17 cellular contexts compared by ENCODE assay signal in genomic region chr12:118548887-118549286, GRCh38.
"Had no signal": no experiment of that assay in that cellular context is flagged by ENCODE, and none has a peak within 500 bp of the region (broad histone marks: within the 10 kb centered on the region; RNA-seq: fewer than 3 reads in every experiment).

No MANE protein-coding gene starts in this region.

- H3K4me3 Mint-ChIP-seq: dendritic cell treated with granulocyte-macrophage colony-stimulating factor and Interleukin-4, amounts not matched to agents 40 ng/mL and 50 ng/mL, for 4 days; endodermal cell; naive thymus-derived CD4-positive, alpha-beta T cell; nephron progenitor cell; stimulated activated naive B cell treated with anti-CD40 and anti-IgM and Interleukin-4, amounts not matched to agents 10 μg/mL and 1 μg/mL and 100 μg/mL, for 72 hours; type B pancreatic cell had no signal

- H3K27ac Mint-ChIP-seq: dendritic cell treated with granulocyte-macrophage colony-stimulating factor and Interleukin-4, amounts not matched to agents 40 ng/mL and 50 ng/mL, for 4 days; endodermal cell; naive thymus-derived CD4-positive, alpha-beta T cell; nephron progenitor cell; type B pancreatic cell had no signal

- H3K27me3 ChIP-seq: heart left ventricle, stomach had no signal

- H3K4me3 ChIP-seq: heart left ventricle, psoas muscle, skin epidermis, stomach had no signal

- H3K36me3 ChIP-seq: heart left ventricle, stomach had no signal

- H3K36me3 Mint-ChIP-seq: naive thymus-derived CD4-positive, alpha-beta T cell; stimulated activated naive B cell treated with anti-CD40 and anti-IgM and Interleukin-4, amounts not matched to agents 10 μg/mL and 1 μg/mL and 100 μg/mL, for 72 hours; type B pancreatic cell had no signal

- DNase-seq: endodermal cell; heart left ventricle; hypothalamus; left colon; mammary epithelial cell; naive thymus-derived CD4-positive, alpha-beta T cell; nephron progenitor cell; psoas muscle; stimulated activated CD4-positive, alpha-beta T cell treated with anti-CD3 and anti-CD28 coated beads, Interleukin-2, amount 100 ng/mL, for 24 hours; stimulated activated CD4-positive, alpha-beta T cell treated with anti-CD3 and anti-CD28 coated beads, Interleukin-4, amount 100 ng/mL, for 4 hours; stimulated activated naive B cell treated with anti-CD40 and anti-IgM and Interleukin-4, amounts not matched to agents 10 μg/mL and 1 μg/mL and 100 μg/mL, for 72 hours; stomach; substantia nigra had no signal

- H3K27me3 Mint-ChIP-seq: dendritic cell treated with granulocyte-macrophage colony-stimulating factor and Interleukin-4, amounts not matched to agents 40 ng/mL and 50 ng/mL, for 4 days; type B pancreatic cell had no signal

- H3K9me3 Mint-ChIP-seq: type B pancreatic cell had no signal

- H3K9me3 ChIP-seq: psoas muscle had no signal

- ATAC-seq: heart left ventricle; left colon; naive thymus-derived CD4-positive, alpha-beta T cell; psoas muscle; sciatic nerve; stimulated activated naive B cell treated with anti-CD40 and anti-IgM and Interleukin-4, amounts not matched to agents 10 μg/mL and 1 μg/mL and 100 μg/mL, for 72 hours had no signal

- H3K27ac ChIP-seq: heart left ventricle, psoas muscle, skin epidermis, stomach had no signal

- H3K4me1 ChIP-seq: heart left ventricle, psoas muscle had no signal

- H3K4me1 Mint-ChIP-seq: naive thymus-derived CD4-positive, alpha-beta T cell; stimulated activated naive B cell treated with anti-CD40 and anti-IgM and Interleukin-4, amounts not matched to agents 10 μg/mL and 1 μg/mL and 100 μg/mL, for 72 hours had no signal
